ENCODE assay signal across 8 cellular contexts in genomic region chrX:118347131-118347530, GRCh38. TPM values are rescaled to one million over a fixed set of nuclear protein-coding genes. Genes with fewer than 3 reads are reported as not detected.
DNase-seq lines count a peak whose midpoint lies in the region; ATAC-seq and TF ChIP-seq lines count a peak whose summit lies in the region.

No MANE protein-coding gene starts in this region.

- peaks cover 16% of the 10 kb centered on the region for H4K20me1 ChIP-seq in hepatocyte (ENCODE audit: insufficient read depth, poor library complexity, severe bottlenecking)

- H3K36me3 ChIP-seq in hepatocyte (replicated peaks; ENCODE audit: insufficient read depth, low read depth) (no peaks in the 10 kb centered on the region), spleen (no peaks in the 10 kb centered on the region)

- H3K27me3 ChIP-seq in HL-60 (ENCODE audit: insufficient read depth, poor library complexity, severe bottlenecking): no peaks in the 10 kb centered on the region
- no peaks in the 10 kb centered on the region for H3K27me3 ChIP-seq in hepatocyte
- no peaks in the 10 kb centered on the region for H3K27me3 ChIP-seq in spleen (replicated peaks in 1 of 7)

- H3K4me2 ChIP-seq in hepatocyte: peak overlapping the region; percentile 72

- H3K36me3 Mint-ChIP-seq in activated CD8-positive, alpha-beta T cell treated with anti-CD3 and anti-CD28 coated beads, Interleukin-2, amount 10 ng/mL, durations not matched to agents 7 days and 5 days (ENCODE audit: low read depth): peaks cover 4% of the 10 kb centered on the region

- no peak for TF ChIP-seq POLR2A in spleen (IDR thresholded peaks at IDR 0.05)

- H3K4me1 ChIP-seq in hepatocyte (ENCODE audit: insufficient read depth) (no peaks in the 10 kb centered on the region), spleen (peaks cover 0 to 55% (median 34%) of the 10 kb centered on the region in 6 donors)

- H3K9me2 ChIP-seq in hepatocyte (replicated peaks; ENCODE audit: insufficient read depth): no peaks in the 10 kb centered on the region

- peaks cover 43% of the 10 kb centered on the region for H3K4me1 Mint-ChIP-seq in activated CD8-positive, alpha-beta T cell treated with anti-CD3 and anti-CD28 coated beads, Interleukin-2, amount 10 ng/mL, durations not matched to agents 7 days and 5 days (ENCODE audit: low read depth)

- H3K27me3 Mint-ChIP-seq in activated CD8-positive, alpha-beta T cell treated with anti-CD3 and anti-CD28 coated beads, Interleukin-2, amount 10 ng/mL, durations not matched to agents 7 days and 5 days (ENCODE audit: low read depth): no peaks in the 10 kb centered on the region

- POLR2A ChIA-PET in activated CD8-positive, alpha-beta T cell treated with anti-CD3 and anti-CD28 coated beads, Interleukin-2, amount 10 ng/mL, durations not matched to agents 7 days and 5 days (lab: Charles Lee): interaction anchor here (0.6 to 3.1 kb wide), 3 partner anchors 25 to 902 kb away, joined by 3 to 22 read pairs (median 3); partner anchors contain the start of gene DOCK11

- H3K9me3 Mint-ChIP-seq in activated CD8-positive, alpha-beta T cell treated with anti-CD3 and anti-CD28 coated beads, Interleukin-2, amount 10 ng/mL, durations not matched to agents 7 days and 5 days (ENCODE audit: insufficient read depth): no peaks in the 10 kb centered on the region

- H3K27ac ChIP-seq in C4-2B: peak overlapping the region; percentile 84; the same call in 1 of the 2 replicates
- H3K27ac ChIP-seq in HL-60 (replicated peaks): peak overlapping the region; percentile 81
- peak overlapping the region; percentile 92 for H3K27ac ChIP-seq in hepatocyte
- H3K27ac ChIP-seq in spleen: peak overlapping the region in 7 of 8 donors; percentile 90 to 97 (median 95)

- ATAC-seq in activated CD8-positive, alpha-beta T cell treated with anti-CD3 and anti-CD28 coated beads, Interleukin-2, amount 10 ng/mL, durations not matched to agents 7 days and 5 days: no peak
- no peak for ATAC-seq in HG02938 (IDR thresholded peaks at IDR 0.05; ENCODE audit: unreplicated experiment)

- peak overlapping the region; percentile 97 for H3K27ac Mint-ChIP-seq in activated CD8-positive, alpha-beta T cell treated with anti-CD3 and anti-CD28 coated beads, Interleukin-2, amount 10 ng/mL, durations not matched to agents 7 days and 5 days

- H3K79me2 ChIP-seq in hepatocyte: peaks cover 47% of the 10 kb centered on the region

- TF ChIP-seq CTCF in C4-2B (conservative IDR thresholded peaks at IDR 0.05) (no peak), HL-60 (IDR thresholded peaks at IDR 0.05; ENCODE audit: insufficient read depth, low read length) (no peak), hepatocyte (IDR thresholded peaks at IDR 0.05; ENCODE audit: poor library complexity) (no peak), spleen (IDR thresholded peaks at IDR 0.05 in 8 of 11, conservative IDR thresholded peaks at IDR 0.05 in 3 of 11) (no peak), GM20000 (IDR thresholded peaks at IDR 0.05; ENCODE audit: extremely low read depth, missing control alignments) (no peak)

- intact Hi-C loops in spleen (cut with DNase I; ENCODE audit: low total_unique reads): no loop called here

- H3K9me3 ChIP-seq in hepatocyte (ENCODE audit: low read depth) (no peaks in the 10 kb centered on the region), spleen (no peaks in the 10 kb centered on the region)

- H3K4me3 Mint-ChIP-seq in activated CD8-positive, alpha-beta T cell treated with anti-CD3 and anti-CD28 coated beads, Interleukin-2, amount 10 ng/mL, durations not matched to agents 7 days and 5 days: peak overlapping the region; percentile 95

- 32% methylated on average over 11 of the region's 11 CpGs for WGBS in hepatocyte (ENCODE audit: low lambda C conversion rate, missing lambda C conversion rate)
- WGBS in spleen, 5 donors: 0 to 38% (median 1%) methylated on average over 11 of the region's 11 CpGs

- peak in 1 of 2 experiments; percentile 9 for DNase-seq in HL-60 (ENCODE audit: low read depth in 1 of 2, low spot score in 1 of 2)
- DNase-seq in activated CD8-positive, alpha-beta T cell treated with anti-CD3 and anti-CD28 coated beads, Interleukin-2, amount 10 ng/mL, durations not matched to agents 7 days and 5 days: no peak
- DNase-seq in hepatocyte (ENCODE audit: low spot score): peak; percentile 13
- DNase-seq in spleen: no peak
- no peak for DNase-seq in glomerular visceral epithelial cell (ENCODE audit: extremely low spot score)
- DNase-seq in GM20000 (ENCODE audit: low spot score): no peak

- CTCF ChIA-PET in activated CD8-positive, alpha-beta T cell treated with anti-CD3 and anti-CD28 coated beads, Interleukin-2, amount 10 ng/mL, durations not matched to agents 7 days and 5 days (lab: Charles Lee): interaction anchor here (1.4 kb wide), 1 partner anchor 255 kb away, joined by 4 read pairs; no protein-coding TSS in a partner anchor

- H3K4me3 ChIP-seq in HL-60 (replicated peaks; ENCODE audit: insufficient read depth, low read length) (peak overlapping the region; percentile 80), hepatocyte (peak overlapping the region; percentile 38), spleen (peak overlapping the region; percentile 44 to 83 (median 60))

- H2AFZ ChIP-seq in hepatocyte: peak overlapping the region; percentile 42

RNA-seq across cellular contexts. Expression of gene WDR44, which starts 1.2 kb away (rescaled TPM):
- 10 to 100 TPM; 26.5 to 29.7 TPM for total RNA-seq in activated CD8-positive, alpha-beta T cell treated with anti-CD3 and anti-CD28 coated beads, Interleukin-2, amount 10 ng/mL, durations not matched to agents 7 days and 5 days
- total RNA-seq in hepatocyte: 9.7 and 12.6 TPM in 2 replicates
- polyA plus RNA-seq in hepatocyte: 5.3 and 5.8 TPM in 2 replicates
- total RNA-seq in spleen: 10 to 100 TPM; 14.4 to 24.5 (median 18.7) TPM
- polyA plus RNA-seq in spleen: 1 to 10 TPM; 3.5 to 5.5 (median 3.7) TPM
